In genomic region chr11:44861829-44862545, GRCh38 we compare ENCODE assay signal across 8 cellular contexts.
DNase-seq lines count a peak whose midpoint lies in the region; ATAC-seq lines count a peak whose summit lies in the region.

No MANE protein-coding gene starts in this region.

- no peaks in the 10 kb centered on the region for H3K27me3 ChIP-seq in CD4-positive, CD25-positive, alpha-beta regulatory T cell (ENCODE audit: control insufficient read depth, insufficient read depth, low read length)
- no peaks in the 10 kb centered on the region for H3K27me3 ChIP-seq in right cardiac atrium (ENCODE audit: control insufficient read depth, insufficient read depth)

- peaks cover 4% of the 10 kb centered on the region for H3K27me3 Mint-ChIP-seq in CD4-positive, CD25-positive, alpha-beta regulatory T cell

- H3K4me1 ChIP-seq in CD4-positive, CD25-positive, alpha-beta regulatory T cell (ENCODE audit: control insufficient read depth, insufficient read depth, low read length, poor library complexity, severe bottlenecking): peaks cover 20% of the 10 kb centered on the region
- peaks cover 13% of the 10 kb centered on the region for H3K4me1 ChIP-seq in right cardiac atrium (ENCODE audit: control insufficient read depth, insufficient read depth, low read length)

- H3K9me3 ChIP-seq in CD4-positive, CD25-positive, alpha-beta regulatory T cell (ENCODE audit: control insufficient read depth in 2 of 2, low read length in 2 of 2): no peaks in the 10 kb centered on the region
- H3K9me3 ChIP-seq in right cardiac atrium (ENCODE audit: control insufficient read depth, low read length): no peaks in the 10 kb centered on the region

- DNase-seq in CD4-positive, CD25-positive, alpha-beta regulatory T cell: peak; percentile 18 to 71 (median 31)
- DNase-seq in SW480 (ENCODE audit: low spot score) (peak; percentile 99), right cardiac atrium (peak; percentile 87 to 91 (median 89)), NCI-H1417 (lab: John Stamatoyannopoulos, UW) (no peak)
- DNase-seq in activated naive CD8-positive, alpha-beta T cell treated with anti-CD3 and anti-CD28 coated beads, Interleukin-2, amount 50 U/mL, for 16 hours (ENCODE audit: low read depth, low spot score): peak; percentile 32
- DNase-seq in stimulated activated CD4-positive, alpha-beta T cell treated with anti-CD3 and anti-CD28 coated beads, Interleukin-12 subunit alpha, Interleukin-12 subunit beta, amount 100 ng/mL, for 24 hours (ENCODE audit: low read depth in 2 of 2): peak; percentile 58 to 83

- peak overlapping the region in 2 of 3 donors; percentile 52 to 66 for H3K27ac Mint-ChIP-seq in CD4-positive, CD25-positive, alpha-beta regulatory T cell

- no peak overlapping the region for H3K27ac ChIP-seq in CD4-positive, CD25-positive, alpha-beta regulatory T cell (ENCODE audit: insufficient read depth, low read length, poor library complexity, severe bottlenecking)
- H3K27ac ChIP-seq in right cardiac atrium (ENCODE audit: low read length): peak overlapping the region; percentile 87

- H3K4me3 Mint-ChIP-seq in CD4-positive, CD25-positive, alpha-beta regulatory T cell: peak overlapping the region in 3 of 4 donors; percentile 24 to 62 (median 53)

- peaks cover 17% of the 10 kb centered on the region for H3K36me3 Mint-ChIP-seq in CD4-positive, CD25-positive, alpha-beta regulatory T cell

- peak overlapping the region; percentile 13 for H3K4me3 ChIP-seq in CD4-positive, CD25-positive, alpha-beta regulatory T cell (ENCODE audit: low read depth, low read length)
- H3K4me3 ChIP-seq in right cardiac atrium (ENCODE audit: low read length): no peak overlapping the region

- peak; percentile 93 to 98 for ATAC-seq in CD4-positive, CD25-positive, alpha-beta regulatory T cell (ENCODE audit: low read depth in 2 of 2)
- ATAC-seq in GM21360 (IDR thresholded peaks at IDR 0.05; ENCODE audit: unreplicated experiment) (peak; percentile 99), HG03571 (IDR thresholded peaks at IDR 0.05; ENCODE audit: unreplicated experiment) (peak; percentile 100), right cardiac atrium (peak; percentile 90 to 92)

- H3K36me3 ChIP-seq in CD4-positive, CD25-positive, alpha-beta regulatory T cell (ENCODE audit: control insufficient read depth, insufficient read depth, low read length): no peaks in the 10 kb centered on the region

- WGBS in right cardiac atrium: 48% methylated on average over 19 of the region's 19 CpGs

- no peaks in the 10 kb centered on the region for H3K9me3 Mint-ChIP-seq in CD4-positive, CD25-positive, alpha-beta regulatory T cell

- H3K4me1 Mint-ChIP-seq in CD4-positive, CD25-positive, alpha-beta regulatory T cell: peaks cover 0 to 33% (median 16%) of the 10 kb centered on the region in 4 donors

- intact Hi-C loops in right cardiac atrium (cut with DNase I): loop anchor here in 1 of 4 donors (2.0 kb wide), 1 partner anchor 95 kb away; no protein-coding TSS in a partner anchor

Comparison
In these comparisons a context has a peak if more than half of its experiments do, and no peak if none do; other contexts are left out.
1. DNase-seq: peak in CD4-positive, CD25-positive, alpha-beta regulatory T cell (3 of 3), SW480 (single experiment), activated naive CD8-positive, alpha-beta T cell treated with anti-CD3 and anti-CD28 coated beads, Interleukin-2, amount 50 U/mL, for 16 hours (single experiment), right cardiac atrium (3 of 3) and stimulated activated CD4-positive, alpha-beta T cell treated with anti-CD3 and anti-CD28 coated beads, Interleukin-12 subunit alpha, Interleukin-12 subunit beta, amount 100 ng/mL, for 24 hours (2 of 2); none in NCI-H1417 (0 of 3).
2. Peak in every context shown above with its lines, with median percentiles within 50 percentile points of each other: ATAC-seq.